Comparison of ENCODE assay signal across 10 cellular contexts in the genomic region with DNA sequence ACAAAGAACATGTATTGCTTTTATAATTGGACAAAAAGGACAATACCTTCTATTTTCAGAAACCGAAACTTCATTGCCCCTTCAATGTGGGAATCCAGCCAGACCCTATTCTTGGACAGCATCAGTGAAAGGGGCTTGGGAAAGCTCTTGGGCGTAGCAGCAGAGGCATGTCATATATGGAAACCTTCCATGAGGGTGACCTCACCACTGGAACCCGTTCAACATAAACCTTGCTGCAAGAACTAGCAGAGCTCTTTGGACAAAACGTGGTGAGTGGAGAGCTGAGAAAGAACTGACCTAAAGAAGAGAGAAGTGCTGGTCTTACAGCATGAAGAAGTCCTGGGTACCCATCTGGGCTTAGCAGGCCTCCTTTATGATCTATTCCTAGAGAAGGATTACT. TPM values are rescaled to one million over a fixed set of nuclear protein-coding genes. Genes with fewer than 3 reads are reported as not detected.
DNase-seq lines count a peak whose midpoint lies in the region; ATAC-seq and TF ChIP-seq lines count a peak whose summit lies in the region.
"Had no signal": no experiment of that assay in that cellular context is flagged by ENCODE, and none has a peak within 500 bp of the region (broad histone marks: within the 10 kb centered on the region; RNA-seq: fewer than 3 reads in every experiment).

No MANE protein-coding gene starts in this region.

- H3K27ac ChIP-seq in uterus = peak overlapping the region; percentile 84
- H3K27ac ChIP-seq: neural progenitor cell had no signal

- no peaks in the 10 kb centered on the region for H3K36me3 ChIP-seq in uterus
- H3K36me3 ChIP-seq: neural progenitor cell had no signal

- H3K27me3 ChIP-seq in uterus = no peaks in the 10 kb centered on the region
- H3K27me3 ChIP-seq: neural progenitor cell had no signal

- H3K4me1 ChIP-seq in uterus = no peaks in the 10 kb centered on the region
- H3K4me1 ChIP-seq: neural progenitor cell had no signal

- DNase-seq in NCI-H226 (peak; percentile 53), dermis microvascular lymphatic vessel endothelial cell (ENCODE audit: low read depth in 2 of 2) (peak; percentile 49 to 70), medulla oblongata (ENCODE audit: extremely low spot score) (peak; percentile 63), uterus (peak; percentile 84 to 90), cerebellar nuclear complex (lab: John Stamatoyannopoulos, UW) (no peak)
- DNase-seq in effector CD8-positive, alpha-beta T cell (lab: John Stamatoyannopoulos, UW) = no peak
- DNase-seq: activated CD4-positive, alpha-beta T cell treated with anti-CD3 and anti-CD28 coated beads, Interleukin-2, amount 50 U/mL, for 4 hours; NCI-H1048 had no signal

- TF ChIP-seq CTCF in uterus (IDR thresholded peaks at IDR 0.05) = no peak

- intact Hi-C loops in uterus (cut with DNase I; ENCODE audit: low total_unique reads) = no loop called here

- H3K9me3 ChIP-seq in uterus = no peaks in the 10 kb centered on the region

- no peak overlapping the region for H3K4me3 ChIP-seq in uterus
- H3K4me3 ChIP-seq: neural progenitor cell had no signal

- TF ChIP-seq POLR2A in uterus (IDR thresholded peaks at IDR 0.05) = no peak

- ATAC-seq in HG02981 (IDR thresholded peaks at IDR 0.05; ENCODE audit: unreplicated experiment) = no peak

RNA-seq across cellular contexts. Expression of a gene that starts 22.7 kb away (rescaled TPM):
- total RNA-seq in dermis microvascular lymphatic vessel endothelial cell (not detected in 2 replicates), uterus (1,000 to 10,000 TPM in 1 of 4 donors, 100 to 1,000 TPM in 3; 171 to 1,273 (median 578) TPM)

RNA-seq across cellular contexts. Expression of a gene that starts 41.3 kb away (rescaled TPM):
- total RNA-seq in dermis microvascular lymphatic vessel endothelial cell = 10.9 and 15.3 TPM in 2 replicates
- 100 to 1,000 TPM in 1 of 4 donors, 10 to 100 TPM in 3; 31.8 to 115 (median 43.7) TPM for total RNA-seq in uterus

RNA-seq across cellular contexts. Expression of a gene that starts 56.6 kb away (rescaled TPM):
- total RNA-seq in dermis microvascular lymphatic vessel endothelial cell = 47.8 and 51.3 TPM in 2 replicates
- 100 to 1,000 TPM in 1 of 4 donors, 10 to 100 TPM in 3; 43.6 to 128 (median 58.6) TPM for total RNA-seq in uterus

Comparison
In these comparisons a context has a peak if more than half of its experiments do, and no peak if none do; other contexts are left out.
1. DNase-seq: peak in NCI-H226 (single experiment), dermis microvascular lymphatic vessel endothelial cell (2 of 2), medulla oblongata (single experiment) and uterus (2 of 2); none in effector CD8-positive, alpha-beta T cell (single experiment) and cerebellar nuclear complex (0 of 2).
2. RNA of a gene that starts 22.7 kb away (total RNA-seq): 171 to 1,273 TPM in uterus; not detected in dermis microvascular lymphatic vessel endothelial cell; every median in the first group is over 100 times any median in the second.